8 cellular contexts compared by ENCODE assay signal in the genomic region with DNA sequence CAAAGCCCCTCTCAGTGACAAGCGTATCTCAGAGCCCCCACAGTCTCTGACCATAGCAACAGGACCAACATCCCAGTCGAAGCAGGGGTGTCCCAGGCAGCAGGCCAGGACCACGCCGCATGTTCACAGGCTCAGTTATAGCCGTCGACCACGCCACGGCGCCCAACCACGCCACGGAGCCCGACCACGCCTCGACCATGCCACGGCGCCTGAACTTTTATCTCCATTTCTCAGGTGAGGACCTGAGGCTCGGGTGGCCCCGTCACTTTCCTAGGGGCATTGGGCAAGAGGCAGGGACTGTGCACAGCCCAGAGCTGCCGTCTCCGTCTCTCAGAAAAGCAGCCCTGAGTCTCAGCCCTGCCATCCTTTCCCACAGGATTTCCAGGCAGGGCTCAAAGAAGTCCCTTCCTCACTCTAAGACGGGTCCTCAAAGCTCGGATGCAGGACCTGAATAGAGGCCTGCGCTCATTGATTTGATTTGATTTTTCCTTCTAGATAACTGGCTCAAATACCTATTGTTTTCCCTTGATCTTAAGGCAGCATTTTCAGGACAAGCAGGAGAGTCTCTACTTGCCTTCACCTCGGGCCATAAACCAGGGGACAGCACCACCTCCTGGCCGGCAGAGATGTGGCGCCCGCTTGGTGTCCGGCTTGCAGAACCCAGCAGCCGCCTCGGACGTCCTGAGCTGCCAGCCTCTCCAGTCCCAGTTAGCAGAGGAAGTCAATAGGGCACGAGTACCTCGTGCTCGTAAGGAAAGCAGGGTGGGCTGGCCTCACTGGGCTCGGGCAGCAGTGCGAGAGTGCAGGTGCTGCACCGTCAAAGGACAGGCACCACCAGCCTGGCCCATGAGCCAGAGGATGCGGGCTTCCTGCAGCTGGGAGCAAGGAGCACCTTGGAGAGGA. TPM values are rescaled to one million over a fixed set of nuclear protein-coding genes. Genes with fewer than 3 reads are reported as not detected.
DNase-seq lines count a peak whose midpoint lies in the region; ATAC-seq and TF ChIP-seq lines count a peak whose summit lies in the region.

No MANE protein-coding gene starts in this region.

- H3K27me3 Mint-ChIP-seq in activated naive CD8-positive, alpha-beta T cell treated with anti-CD3 and anti-CD28 coated beads, Interleukin-2, amount 50 U/mL, for 24 hours = no peaks in the 10 kb centered on the region
- H3K27me3 Mint-ChIP-seq in progenitor cell of endocrine pancreas = peaks cover 44% of the 10 kb centered on the region

- H3K9me3 ChIP-seq in OCI-LY1 (ENCODE audit: low read length) = no peaks in the 10 kb centered on the region
- H3K9me3 ChIP-seq in heart left ventricle = no peaks in the 10 kb centered on the region

- no peaks in the 10 kb centered on the region for H3F3A ChIP-seq in OCI-LY1 (ENCODE audit: insufficient read depth, low read length)

- no peak overlapping the region for H3K27ac Mint-ChIP-seq in activated naive CD8-positive, alpha-beta T cell treated with anti-CD3 and anti-CD28 coated beads, Interleukin-2, amount 50 U/mL, for 24 hours
- no peak overlapping the region for H3K27ac Mint-ChIP-seq in progenitor cell of endocrine pancreas

- no peak overlapping the region for H3K4me2 ChIP-seq in OCI-LY1 (ENCODE audit: low read length)

- H3K27me3 ChIP-seq in H7 (ENCODE audit: control insufficient read depth, insufficient read depth, low read length) = no peaks in the 10 kb centered on the region
- H3K27me3 ChIP-seq in OCI-LY1 (ENCODE audit: insufficient read depth, low read length) = no peaks in the 10 kb centered on the region
- H3K27me3 ChIP-seq in heart left ventricle = peaks cover 0 to 12% (median 0%) of the 10 kb centered on the region in 9 donors

- H2AFZ ChIP-seq in OCI-LY1 (ENCODE audit: low read length) = no peak overlapping the region

- H3K79me2 ChIP-seq in OCI-LY1 (ENCODE audit: insufficient read depth, low read length) = no peaks in the 10 kb centered on the region

- H4K20me1 ChIP-seq in OCI-LY1 (ENCODE audit: insufficient read depth, low read length) = no peaks in the 10 kb centered on the region

- H3K4me3 ChIP-seq in H7 (ENCODE audit: insufficient read depth, low read depth, low read length) = no peak overlapping the region
- H3K4me3 ChIP-seq in OCI-LY1 (ENCODE audit: low read depth, low read length, poor library complexity, severe bottlenecking) = no peak overlapping the region
- no peak overlapping the region for H3K4me3 ChIP-seq in heart left ventricle

- intact Hi-C loops in heart left ventricle (cut with DNase I) = loop anchor here (1.0 to 10.0 kb wide), 11 partner anchors 71 to 716 kb away; no protein-coding TSS in a partner anchor

- 52 to 57% (median 54%) methylated on average over 28 to 38 of the region's 38 CpGs for WGBS in heart left ventricle, 4 donors

- no peak for TF ChIP-seq POLR2A in heart left ventricle (IDR thresholded peaks at IDR 0.05)

- no peak overlapping the region for H3K4me3 Mint-ChIP-seq in activated naive CD8-positive, alpha-beta T cell treated with anti-CD3 and anti-CD28 coated beads, Interleukin-2, amount 50 U/mL, for 24 hours
- no peak overlapping the region for H3K4me3 Mint-ChIP-seq in progenitor cell of endocrine pancreas (ENCODE audit: low read depth)

- H3K36me3 Mint-ChIP-seq in activated naive CD8-positive, alpha-beta T cell treated with anti-CD3 and anti-CD28 coated beads, Interleukin-2, amount 50 U/mL, for 24 hours (ENCODE audit: low read depth) = no peaks in the 10 kb centered on the region
- H3K36me3 Mint-ChIP-seq in progenitor cell of endocrine pancreas (ENCODE audit: insufficient read depth) = no peaks in the 10 kb centered on the region

- H3K4me1 Mint-ChIP-seq in activated naive CD8-positive, alpha-beta T cell treated with anti-CD3 and anti-CD28 coated beads, Interleukin-2, amount 50 U/mL, for 24 hours = peaks cover 4% of the 10 kb centered on the region
- H3K4me1 Mint-ChIP-seq in progenitor cell of endocrine pancreas (ENCODE audit: low read depth) = peaks cover 17% of the 10 kb centered on the region

- ATAC-seq in activated naive CD8-positive, alpha-beta T cell treated with anti-CD3 and anti-CD28 coated beads, Interleukin-2, amount 50 U/mL, for 24 hours = peak; percentile 40
- ATAC-seq in heart left ventricle (peak; percentile 89 to 97 (median 94)), GM18511 (IDR thresholded peaks at IDR 0.05; ENCODE audit: unreplicated experiment) (no peak), HG03342 (IDR thresholded peaks at IDR 0.05; ENCODE audit: unreplicated experiment) (no peak)

- H3K4me1 ChIP-seq in OCI-LY1 (ENCODE audit: insufficient read depth, low read length, severe bottlenecking) (no peaks in the 10 kb centered on the region), heart left ventricle (peaks cover 0 to 3% (median 0%) of the 10 kb centered on the region in 12 donors)

- H3K36me3 ChIP-seq in H7 (replicated peaks; ENCODE audit: control insufficient read depth, insufficient read depth, low read length) = no peaks in the 10 kb centered on the region
- no peaks in the 10 kb centered on the region for H3K36me3 ChIP-seq in OCI-LY1 (ENCODE audit: insufficient read depth, low read length)
- H3K36me3 ChIP-seq in heart left ventricle = no peaks in the 10 kb centered on the region

- H3K9ac ChIP-seq in OCI-LY1 (ENCODE audit: low read length) = no peak overlapping the region

- no peaks in the 10 kb centered on the region for H3K9me2 ChIP-seq in OCI-LY1 (ENCODE audit: low read depth, low read length)

- DNase-seq in COLO668 (lab: John Stamatoyannopoulos, UW; ENCODE audit: unreplicated experiment) = peak; percentile 39
- DNase-seq in H7 = peak; percentile 96
- DNase-seq in activated naive CD8-positive, alpha-beta T cell treated with anti-CD3 and anti-CD28 coated beads, Interleukin-2, amount 50 U/mL, for 24 hours = peak; percentile 61
- peak; percentile 67 to 85 (median 75) for DNase-seq in heart left ventricle
- DNase-seq in progenitor cell of endocrine pancreas (ENCODE audit: low spot score, unreplicated experiment) = peak; percentile 73

- no peaks in the 10 kb centered on the region for H3K9me3 Mint-ChIP-seq in activated naive CD8-positive, alpha-beta T cell treated with anti-CD3 and anti-CD28 coated beads, Interleukin-2, amount 50 U/mL, for 24 hours
- H3K9me3 Mint-ChIP-seq in progenitor cell of endocrine pancreas (ENCODE audit: low read depth) = no peaks in the 10 kb centered on the region

- peak; percentile 81 for TF ChIP-seq CTCF in OCI-LY1 (IDR thresholded peaks at IDR 0.05; ENCODE audit: low read length)
- peak; percentile 68 to 93 (median 86) for TF ChIP-seq CTCF in heart left ventricle (IDR thresholded peaks at IDR 0.05)
- peak; percentile 96 for TF ChIP-seq CTCF in progenitor cell of endocrine pancreas (IDR thresholded peaks at IDR 0.05; ENCODE audit: unreplicated experiment)

- H3K27ac ChIP-seq in OCI-LY1 (ENCODE audit: low read depth, low read length, poor library complexity, severe bottlenecking) (no peak overlapping the region), heart left ventricle (no peak overlapping the region)

RNA-seq across cellular contexts. Expression of a gene that starts 38.8 kb away (rescaled TPM):
- total RNA-seq in H7 (2014; rRNA removed; shearing (Covaris generic)) = 4.4 and 5.1 TPM in 2 replicates
- total RNA-seq in heart left ventricle (1 to 10 TPM in 7 of 9 donors, under 1 TPM in 2; 0.91 to 4.5 (median 3.3) TPM), progenitor cell of endocrine pancreas (4.7 and 5.5 TPM in 2 replicates)
- 1 to 10 TPM; 1.8 to 2.4 TPM for polyA plus RNA-seq in heart left ventricle

Comparison
In these comparisons a context has a peak if more than half of its experiments do, and no peak if none do; other contexts are left out.
1. DNase-seq: peak in every context shown above with its lines; median percentile 96 in H7; 75 in heart left ventricle; 73 in progenitor cell of endocrine pancreas; 61 in activated naive CD8-positive, alpha-beta T cell treated with anti-CD3 and anti-CD28 coated beads, Interleukin-2, amount 50 U/mL, for 24 hours; 39 in COLO668.
2. ATAC-seq: peak in activated naive CD8-positive, alpha-beta T cell treated with anti-CD3 and anti-CD28 coated beads, Interleukin-2, amount 50 U/mL, for 24 hours (single experiment) and heart left ventricle (4 of 4); none in GM18511 (single experiment) and HG03342 (single experiment).
3. Peak in every context shown above with its lines, with median percentiles within 50 percentile points of each other: CTCF ChIP-seq.